Comparison of ENCODE assay signal across 25 cellular contexts in the genomic region with DNA sequence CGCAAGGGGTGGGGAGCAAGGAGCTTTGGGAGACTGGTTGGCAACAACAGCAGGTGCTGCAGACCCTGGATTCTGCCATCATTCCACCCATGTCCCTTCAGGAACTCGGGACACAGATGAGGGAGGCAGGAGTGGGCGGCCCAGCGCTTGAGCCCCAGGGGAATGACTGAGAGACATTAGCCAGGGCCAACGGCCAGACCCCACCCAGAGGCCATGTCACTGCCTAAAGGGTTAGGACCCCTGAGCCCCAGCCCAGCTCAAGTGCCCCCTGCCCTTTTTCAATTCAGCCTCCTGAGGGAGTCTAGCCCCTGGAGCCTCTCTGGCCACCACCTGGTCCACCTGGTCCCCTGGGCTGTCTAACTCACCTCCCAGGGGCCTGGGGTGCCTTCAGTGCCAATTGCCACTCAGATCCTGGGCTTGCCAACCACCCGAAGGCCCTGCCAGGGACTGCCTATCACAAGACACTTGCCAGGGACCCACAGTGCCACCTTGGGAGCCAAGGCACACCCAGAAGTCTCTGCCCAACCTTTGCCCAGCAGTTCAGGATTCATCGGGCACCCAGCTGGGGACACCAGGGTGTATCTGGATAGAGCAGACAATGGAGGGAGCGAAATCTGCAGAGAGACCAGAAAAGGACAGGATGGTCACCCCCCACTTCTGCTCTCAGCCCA. TPM values are rescaled to one million over a fixed set of nuclear protein-coding genes. Genes with fewer than 3 reads are reported as not detected.
"Had no signal": no experiment of that assay in that cellular context is flagged by ENCODE, and none has a peak within 500 bp of the region (broad histone marks: within the 10 kb centered on the region; RNA-seq: fewer than 3 reads in every experiment).

No MANE protein-coding gene starts in this region.

- H3K36me3 Mint-ChIP-seq: neural progenitor cell, type B pancreatic cell had no signal

- H3K4me3 Mint-ChIP-seq: natural killer cell treated with Interleukin-12 subunit alpha and Interleukin-12 subunit beta and Interleukin-15 and Interleukin-18, amount 100 ng/mL, for 72 hours; neural progenitor cell; type B pancreatic cell had no signal

- H3K27ac Mint-ChIP-seq: neural progenitor cell, progenitor cell of endocrine pancreas, type B pancreatic cell had no signal

- DNase-seq: colonic mucosa; dermis blood vessel endothelial cell; hypothalamus; kidney glomerular epithelial cell; mesenchymal stem cell; midbrain; occipital lobe; right cardiac atrium; stimulated activated CD4-positive, alpha-beta T cell treated with anti-CD3 and anti-CD28 coated beads, Interleukin-2, amount 100 ng/mL, for 48 hours; stimulated activated naive CD8-positive, alpha-beta T cell treated with anti-CD3 and anti-CD28 coated beads, Interleukin-15, Interleukin-2, amounts not matched to agents 100 U/mL and 50 U/mL, for 24 hours; thyroid gland had no signal

- H3K27me3 Mint-ChIP-seq: natural killer cell treated with Interleukin-12 subunit alpha and Interleukin-12 subunit beta and Interleukin-15 and Interleukin-18, amount 100 ng/mL, for 72 hours had no signal

- H3K4me3 ChIP-seq: colonic mucosa, heart left ventricle, left lung, lung, neural progenitor cell, pancreas, smooth muscle cell, suprapubic skin, thyroid gland had no signal

- H3K9me3 ChIP-seq: colonic mucosa, heart left ventricle, left lung, pancreas, suprapubic skin, thyroid gland had no signal

- H3K27ac ChIP-seq: colonic mucosa, heart left ventricle, left lung, neural progenitor cell, pancreas, suprapubic skin, thyroid gland had no signal

- H3K9ac ChIP-seq: neural progenitor cell had no signal

- H3K27me3 ChIP-seq: colonic mucosa, neural progenitor cell, pancreas, thyroid gland had no signal

- H3K9me3 Mint-ChIP-seq: natural killer cell treated with Interleukin-12 subunit alpha and Interleukin-12 subunit beta and Interleukin-15 and Interleukin-18, amount 100 ng/mL, for 72 hours; type B pancreatic cell had no signal

- H3K36me3 ChIP-seq: neural progenitor cell, pancreas, thyroid gland had no signal

- FAIRE-seq: frontal cortex, islet of Langerhans, pancreas had no signal

- H3K4me1 ChIP-seq: colonic mucosa, heart left ventricle, left lung, pancreas, suprapubic skin, thyroid gland had no signal

- ATAC-seq: esophagus mucosa; heart left ventricle; left lung; natural killer cell treated with Interleukin-12 subunit alpha and Interleukin-12 subunit beta and Interleukin-15 and Interleukin-18, amount 100 ng/mL, for 72 hours; pancreas; right cardiac atrium; stimulated activated naive CD8-positive, alpha-beta T cell treated with anti-CD3 and anti-CD28 coated beads, Interleukin-15, Interleukin-2, amounts not matched to agents 100 U/mL and 50 U/mL, for 24 hours had no signal

RNA-seq across cellular contexts. Expression of gene MFNG, which starts 16.6 kb away (rescaled TPM):
- total RNA-seq: fibroblast of lung, smooth muscle cell had no signal

RNA-seq across cellular contexts. Expression of gene ELFN2, which starts 42.3 kb away (rescaled TPM):
- total RNA-seq: esophagus mucosa had no signal
